ENCODE assay signal across 26 cellular contexts in the genomic region with DNA sequence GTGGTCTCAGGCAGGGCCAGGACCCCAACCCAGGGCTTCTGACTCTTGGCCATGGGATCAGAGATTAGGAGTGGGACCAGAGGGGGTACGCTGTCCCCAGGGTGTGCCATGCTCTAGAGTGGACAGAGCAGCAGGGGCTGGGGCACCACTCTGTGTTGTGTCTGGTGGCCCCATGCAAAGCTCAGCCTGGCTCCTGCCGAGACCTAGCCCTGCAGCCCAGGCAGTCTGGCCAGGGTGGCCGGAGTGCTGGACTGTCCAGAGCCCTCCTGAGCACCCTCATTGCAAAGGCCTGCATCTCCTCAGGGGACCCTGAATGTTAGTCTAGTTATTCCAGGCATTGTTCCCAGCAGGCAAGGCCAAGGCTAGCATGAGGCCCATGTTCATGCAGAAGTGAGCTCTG.
DNase-seq lines count a peak whose midpoint lies in the region; ATAC-seq, FAIRE-seq and TF ChIP-seq lines count a peak whose summit lies in the region.
"Had no signal": no experiment of that assay in that cellular context is flagged by ENCODE, and none has a peak within 500 bp of the region (broad histone marks: within the 10 kb centered on the region; RNA-seq: fewer than 3 reads in every experiment).

No MANE protein-coding gene starts in this region.

- H2AFZ ChIP-seq in K562 (ENCODE audit: low read depth, low read length) (no peak overlapping the region), neural progenitor cell (replicated peaks) (no peak overlapping the region)
- H2AFZ ChIP-seq: parathyroid adenoma had no signal

- TF ChIP-seq CTCF in K562 (IDR thresholded peaks at IDR 0.05 in 2 of 3, conservative IDR thresholded peaks at IDR 0.05 in 1 of 3; ENCODE audit: insufficient read depth in 2 of 3, low read depth in 1 of 3, low read length in 3 of 3) (no peak), left ventricle myocardium inferior (IDR thresholded peaks at IDR 0.05; ENCODE audit: borderline replicate concordance) (no peak), neural progenitor cell (IDR thresholded peaks at IDR 0.05) (no peak), thyroid gland (IDR thresholded peaks at IDR 0.05) (no peak)

- H4K20me1 ChIP-seq in K562 (replicated peaks; ENCODE audit: control insufficient read depth, insufficient read depth, low read length), result no peaks in the 10 kb centered on the region
- H4K20me1 ChIP-seq in neural progenitor cell (ENCODE audit: low read depth), result peaks cover 13% of the 10 kb centered on the region

- DNase-seq in K562 (ENCODE audit: extremely low read depth in 1 of 4, low spot score in 3 of 4) (no peak), left ventricle myocardium inferior (no peak), neural progenitor cell (ENCODE audit: low spot score) (no peak), thyroid gland (no peak), HTR-8/SVneo (ENCODE audit: insufficient read length, low spot score) (no peak)
- DNase-seq in activated CD4-positive, alpha-beta T cell treated with anti-CD3 and anti-CD28 coated beads for 48 hours, result no peak
- DNase-seq: activated naive CD4-positive, alpha-beta T cell treated with anti-CD3 and anti-CD28 coated beads, Interleukin-2, amount 50 U/mL, for 16 hours; amygdala; CD8-positive, alpha-beta memory T cell; colonic mucosa; NCI-H1930; NCI-H69; nephron progenitor cell; SJCRH30; stimulated activated CD4-positive, alpha-beta T cell treated with anti-CD3 and anti-CD28 coated beads, Interleukin-4, amount 100 ng/mL, for 4 hours had no signal

- H3K9me1 ChIP-seq in K562 (ENCODE audit: control insufficient read depth, insufficient read depth, low read length), result no peaks in the 10 kb centered on the region

- CTCF ChIA-PET in K562 (lab: Yijun Ruan, JAX; ENCODE audit: low intra/inter-chr PET ratio), result no interaction called here

- H3K4me2 ChIP-seq in K562 (ENCODE audit: insufficient read depth, low read length), result peak overlapping the region; percentile 77
- no peak overlapping the region for H3K4me2 ChIP-seq in neural progenitor cell

- H3K4me1 ChIP-seq in K562 (replicated peaks in 1 of 2; ENCODE audit: control insufficient read depth in 2 of 2, insufficient read depth in 2 of 2, low read length in 2 of 2), result peaks cover 32 to 50% of the 10 kb centered on the region in 2 experiments; a peak in 4 of 5 replicates
- peaks cover 100% of the 10 kb centered on the region for H3K4me1 ChIP-seq in left ventricle myocardium inferior
- H3K4me1 ChIP-seq in neural progenitor cell, result peaks cover 16% of the 10 kb centered on the region
- peaks cover 30 to 43% of the 10 kb centered on the region in 2 donors for H3K4me1 ChIP-seq in thyroid gland
- H3K4me1 ChIP-seq: colonic mucosa, parathyroid adenoma, SJCRH30 had no signal

- H3K9me3 Mint-ChIP-seq in neural progenitor cell, result no peaks in the 10 kb centered on the region
- H3K9me3 Mint-ChIP-seq: activated T-helper 1 cell treated with anti-CD3 and anti-CD28 coated beads, Interleukin-12 subunit alpha, Interleukin-12 subunit beta, Interleukin-2, Interleukin-4 antibody, amounts not matched to agents 30 ng/mL and 10 ng/mL and 1 ng/mL, durations not matched to agents 14 hours and 24 hours and 36 hours; CD8-positive, alpha-beta memory T cell; nephron progenitor cell; stimulated activated memory B cell treated with anti-CD40 and anti-IgM and Interleukin-4, amounts not matched to agents 10 μg/mL and 1 μg/mL and 100 μg/mL, for 72 hours; WTC11 had no signal

- intact Hi-C loops in K562 (cut with micrococcal nuclease) (no loop called here), left ventricle myocardium inferior (cut with micrococcal nuclease) (no loop called here), thyroid gland (cut with DNase I) (no loop called here)

- no peak for TF ChIP-seq EP300 in K562 (IDR thresholded peaks at IDR 0.05; ENCODE audit: low read length)

- no peak overlapping the region for H3K4me3 Mint-ChIP-seq in neural progenitor cell
- H3K4me3 Mint-ChIP-seq: activated T-helper 1 cell treated with anti-CD3 and anti-CD28 coated beads, Interleukin-12 subunit alpha, Interleukin-12 subunit beta, Interleukin-2, Interleukin-4 antibody, amounts not matched to agents 30 ng/mL and 10 ng/mL and 1 ng/mL, durations not matched to agents 14 hours and 24 hours and 36 hours; B cell; CD8-positive, alpha-beta memory T cell; nephron progenitor cell; stimulated activated memory B cell treated with anti-CD40 and anti-IgM and Interleukin-4, amounts not matched to agents 10 μg/mL and 1 μg/mL and 100 μg/mL, for 72 hours; WTC11 had no signal

- H3K79me2 ChIP-seq in K562 (ENCODE audit: control insufficient read depth, insufficient read depth, low read length) (peaks cover 5% of the 10 kb centered on the region; the same call in 1 of the 3 replicates), neural progenitor cell (ENCODE audit: low read depth) (no peaks in the 10 kb centered on the region)

- in situ Hi-C loops in K562 (cut with MboI), result no loop called here

- BruUV-seq in K562 (replicated peaks; lab: Mats Ljungman, UMichigan), result no TSS peak

- H3K9me3 ChIP-seq in K562 (replicated peaks; ENCODE audit: control insufficient read depth, insufficient read depth, low read depth, low read length) (peaks cover 11% of the 10 kb centered on the region), left ventricle myocardium inferior (replicated peaks) (peaks cover 11% of the 10 kb centered on the region), neural progenitor cell (ENCODE audit: low read depth) (no peaks in the 10 kb centered on the region), thyroid gland (no peaks in the 10 kb centered on the region)
- H3K9me3 ChIP-seq: colonic mucosa, mucosa of descending colon had no signal

- TF ChIP-seq POLR2A in K562 (conservative IDR thresholded peaks at IDR 0.05) (no peak), thyroid gland (IDR thresholded peaks at IDR 0.05) (no peak)

- H3F3A ChIP-seq in neural progenitor cell (ENCODE audit: low read depth), result peaks cover 16% of the 10 kb centered on the region

- peaks cover 36% of the 10 kb centered on the region for H3K4me1 Mint-ChIP-seq in neural progenitor cell
- H3K4me1 Mint-ChIP-seq: B cell; CD8-positive, alpha-beta memory T cell; stimulated activated memory B cell treated with anti-CD40 and anti-IgM and Interleukin-4, amounts not matched to agents 10 μg/mL and 1 μg/mL and 100 μg/mL, for 72 hours had no signal

- no peak for TF ChIP-seq RAD21 in K562 (CRISPR knock-in tag; conservative IDR thresholded peaks at IDR 0.05 in 1 of 2, IDR thresholded peaks at IDR 0.05 in 1 of 2)

- no peaks in the 10 kb centered on the region for H3K27me3 ChIP-seq in K562 (ENCODE audit: control insufficient read depth in 2 of 2, insufficient read depth in 2 of 2, low read length in 2 of 2)
- H3K27me3 ChIP-seq in left ventricle myocardium inferior (ENCODE audit: low read depth), result no peaks in the 10 kb centered on the region
- H3K27me3 ChIP-seq in neural progenitor cell, result peaks cover 100% of the 10 kb centered on the region
- no peaks in the 10 kb centered on the region for H3K27me3 ChIP-seq in thyroid gland
- H3K27me3 ChIP-seq: colonic mucosa, SJCRH30 had no signal

- H3K9ac ChIP-seq in K562 (ENCODE audit: insufficient read depth in 1 of 2, low read depth in 2 of 2, low read length in 2 of 2) (peak overlapping the region; percentile 69 to 81; a peak in 3 of 4 replicates), neural progenitor cell (no peak overlapping the region)
- H3K9ac ChIP-seq: parathyroid adenoma had no signal

- FAIRE-seq in K562 (lab: Jason Lieb, UNC) (no peak), HTR-8/SVneo (lab: Jason Lieb, UNC) (no peak)
- FAIRE-seq: GM12891, RCC 7860 had no signal

- peak overlapping the region; percentile 10 for H3K27ac Mint-ChIP-seq in neural progenitor cell
- H3K27ac Mint-ChIP-seq: activated T-helper 1 cell treated with anti-CD3 and anti-CD28 coated beads, Interleukin-12 subunit alpha, Interleukin-12 subunit beta, Interleukin-2, Interleukin-4 antibody, amounts not matched to agents 30 ng/mL and 10 ng/mL and 1 ng/mL, durations not matched to agents 14 hours and 24 hours and 36 hours; B cell; CD8-positive, alpha-beta memory T cell; nephron progenitor cell; stimulated activated memory B cell treated with anti-CD40 and anti-IgM and Interleukin-4, amounts not matched to agents 10 μg/mL and 1 μg/mL and 100 μg/mL, for 72 hours; WTC11 had no signal

- H3K27ac ChIP-seq in K562 (ENCODE audit: extremely low read depth, low read depth, low read length), result peak overlapping the region; percentile 26; the same call in 1 of the 3 replicates
- peak overlapping the region; percentile 95 for H3K27ac ChIP-seq in left ventricle myocardium inferior (replicated peaks)
- H3K27ac ChIP-seq in neural progenitor cell, result no peak overlapping the region
- H3K27ac ChIP-seq in thyroid gland, result peak overlapping the region in 2 of 3 donors; percentile 11 to 88
- H3K27ac ChIP-seq: colonic mucosa, parathyroid adenoma, SJCRH30 had no signal

- POLR2A ChIA-PET in K562 (lab: Yijun Ruan, JAX), result no interaction called here

- 39% methylated on average over 3 of the region's 3 CpGs for WGBS in K562 (ENCODE audit: insufficient coverage, low coverage, missing lambda C conversion rate)
- 84 to 88% methylated on average over 3 of the region's 3 CpGs for WGBS in thyroid gland, 2 donors

- H3K36me3 ChIP-seq in K562 (ENCODE audit: control insufficient read depth, insufficient read depth, low read length) (no peaks in the 10 kb centered on the region), left ventricle myocardium inferior (peaks cover 39% of the 10 kb centered on the region), neural progenitor cell (no peaks in the 10 kb centered on the region), thyroid gland (peaks cover 15 to 19% of the 10 kb centered on the region in 2 donors)
- H3K36me3 ChIP-seq: colonic mucosa, SJCRH30 had no signal

- no peak overlapping the region for H3K4me3 ChIP-seq in K562
- no peak overlapping the region for H3K4me3 ChIP-seq in left ventricle myocardium inferior
- no peak overlapping the region for H3K4me3 ChIP-seq in neural progenitor cell
- H3K4me3 ChIP-seq in thyroid gland (replicated peaks in 1 of 3), result no peak overlapping the region
- H3K4me3 ChIP-seq: colonic mucosa, mucosa of descending colon, SJCRH30 had no signal

- H3K27me3 Mint-ChIP-seq in neural progenitor cell (ENCODE audit: insufficient read depth, low read depth), result peaks cover 6% of the 10 kb centered on the region
- H3K27me3 Mint-ChIP-seq: stimulated activated memory B cell treated with anti-CD40 and anti-IgM and Interleukin-4, amounts not matched to agents 10 μg/mL and 1 μg/mL and 100 μg/mL, for 72 hours had no signal

- peak; percentile 18; the same call in 1 of the 3 replicates for ATAC-seq in K562
- ATAC-seq in GM19351 (IDR thresholded peaks at IDR 0.05; ENCODE audit: unreplicated experiment), result no peak
- ATAC-seq in HG02642 (IDR thresholded peaks at IDR 0.05; ENCODE audit: poor library complexity, unreplicated experiment), result no peak
- ATAC-seq: mucosa of descending colon; sciatic nerve; stimulated activated memory B cell treated with anti-CD40 and anti-IgM and Interleukin-4, amounts not matched to agents 10 μg/mL and 1 μg/mL and 100 μg/mL, for 72 hours; WTC11 had no signal

- H3K36me3 Mint-ChIP-seq in neural progenitor cell, result no peaks in the 10 kb centered on the region
- H3K36me3 Mint-ChIP-seq: CD8-positive, alpha-beta memory T cell; stimulated activated memory B cell treated with anti-CD40 and anti-IgM and Interleukin-4, amounts not matched to agents 10 μg/mL and 1 μg/mL and 100 μg/mL, for 72 hours; WTC11 had no signal
